ENCODE assay signal across 11 cellular contexts in the genomic region with DNA sequence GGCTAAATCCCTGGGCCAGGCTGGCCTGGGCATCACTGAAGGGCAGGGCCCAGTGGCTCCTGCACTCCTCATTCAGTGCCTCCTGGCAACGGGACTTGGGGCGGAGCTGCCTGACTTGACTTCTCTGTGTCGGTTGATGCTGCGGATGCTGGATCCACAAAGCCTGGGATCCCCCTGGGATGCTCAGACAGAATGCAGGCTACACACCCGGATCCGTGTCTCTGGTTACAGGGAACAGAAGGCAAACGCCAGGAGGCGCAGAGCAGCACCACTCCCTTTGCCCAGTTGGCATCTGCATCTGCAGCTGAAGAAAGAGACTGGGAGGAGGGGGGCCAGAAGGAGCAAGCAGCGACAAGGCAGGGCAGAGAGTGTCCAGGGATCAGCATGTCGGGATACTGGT.
A peak's percentile ranks its signal among the peaks of the same experiment; 100 is the strongest.
DNase-seq lines count a peak whose midpoint lies in the region; ATAC-seq and TF ChIP-seq lines count a peak whose summit lies in the region.
"Had no signal": no experiment of that assay in that cellular context is flagged by ENCODE, and none has a peak within 500 bp of the region (broad histone marks: within the 10 kb centered on the region; RNA-seq: fewer than 3 reads in every experiment).

No MANE protein-coding gene starts in this region.

- TF ChIP-seq CTCF in WTC11 (IDR thresholded peaks at IDR 0.05): no peak

- WGBS in GM23248 (ENCODE audit: low coverage in 1 of 2, low lambda C conversion rate in 2 of 2, missing lambda C conversion rate in 2 of 2), 2 experiments: 4% methylated on average over 10 of the region's 10 CpGs

- peaks cover 29% of the 10 kb centered on the region for H3F3A ChIP-seq in GM23248 (ENCODE audit: insufficient read depth)

- no peaks in the 10 kb centered on the region for H3K27me3 Mint-ChIP-seq in WTC11 (ENCODE audit: low read depth)

- POLR2A ChIA-PET in WTC11 (lab: Charles Lee): no interaction called here

- no peaks in the 10 kb centered on the region for H3K9me2 ChIP-seq in GM23248 (ENCODE audit: insufficient read depth)

- no peaks in the 10 kb centered on the region for H3K36me3 Mint-ChIP-seq in WTC11

- intact Hi-C loops in Right ventricle myocardium superior (cut with DNase I): no loop called here

- H3K4me1 ChIP-seq in GM23248 (ENCODE audit: insufficient read depth): peaks cover 22% of the 10 kb centered on the region
- peaks cover 20% of the 10 kb centered on the region for H3K4me1 ChIP-seq in skeletal muscle satellite cell (ENCODE audit: control insufficient read depth, insufficient read depth, low read length)

- H3K4me2 ChIP-seq in GM23248 (ENCODE audit: unreplicated experiment) (peak overlapping the region; percentile 56), skeletal muscle satellite cell (ENCODE audit: low read length) (peak overlapping the region; percentile 76)

- no peak for ATAC-seq in WTC11
- peak; percentile 5 for ATAC-seq in Right ventricle myocardium superior (ENCODE audit: poor library complexity)
- no peak for ATAC-seq in GM18498 (IDR thresholded peaks at IDR 0.05; ENCODE audit: unreplicated experiment)
- ATAC-seq in HG02571 (IDR thresholded peaks at IDR 0.05; ENCODE audit: unreplicated experiment): no peak

- H3K9me3 ChIP-seq in GM23248 (ENCODE audit: low read depth) (no peaks in the 10 kb centered on the region), skeletal muscle satellite cell (replicated peaks; ENCODE audit: low read length) (no peaks in the 10 kb centered on the region)

- no peak overlapping the region for H3K4me3 ChIP-seq in GM23248
- H3K4me3 ChIP-seq in skeletal muscle satellite cell (ENCODE audit: low read length): peak overlapping the region; percentile 38

- H3K27ac ChIP-seq in GM23248: peak overlapping the region; percentile 90

- no peaks in the 10 kb centered on the region for H3K79me2 ChIP-seq in GM23248 (ENCODE audit: insufficient read depth)

- CTCF ChIA-PET in WTC11 (lab: Charles Lee): interaction anchor here (1.0 to 3.0 kb wide), 14 partner anchors 9 to 317 kb away, joined by 3 to 38 read pairs (median 6); no protein-coding TSS in a partner anchor

- no peaks in the 10 kb centered on the region for H4K20me1 ChIP-seq in GM23248 (ENCODE audit: insufficient read depth)

- H3K36me3 ChIP-seq in GM23248 (ENCODE audit: low read depth) (no peaks in the 10 kb centered on the region), skeletal muscle satellite cell (ENCODE audit: insufficient read depth, low read length) (no peaks in the 10 kb centered on the region)

- H3K4me1 Mint-ChIP-seq in WTC11: peaks cover 36% of the 10 kb centered on the region

- in situ Hi-C loops in GM23248 (cut with MboI): no loop called here

- H3K9me3 Mint-ChIP-seq in WTC11: no peaks in the 10 kb centered on the region

- H3K27ac Mint-ChIP-seq in WTC11: no peak overlapping the region

- H3K27me3 ChIP-seq in GM23248 (replicated peaks; ENCODE audit: insufficient read depth) (no peaks in the 10 kb centered on the region), skeletal muscle satellite cell (ENCODE audit: control insufficient read depth, insufficient read depth, low read length) (peaks cover 12% of the 10 kb centered on the region)

- no peak overlapping the region for H3K4me3 Mint-ChIP-seq in WTC11

- H3K9ac ChIP-seq in GM23248 (peak overlapping the region; percentile 80), skeletal muscle satellite cell (ENCODE audit: low read depth, low read length) (peak overlapping the region; percentile 47)

- peak; percentile 89 for DNase-seq in GM23248
- peak; percentile 9 for DNase-seq in WTC11 (ENCODE audit: low spot score)
- no peak for DNase-seq in Right ventricle myocardium superior
- no peak for DNase-seq in NCI-H774 (lab: John Stamatoyannopoulos, UW)
- no peak for DNase-seq in HuH-7 (ENCODE audit: low spot score)
- DNase-seq: activated effector memory CD4-positive, alpha-beta T cell treated with anti-CD3 and anti-CD28 coated beads, Interleukin-2, amount 50 U/mL, for 16 hours; DMS153; MM.1S had no signal

- H2AFZ ChIP-seq in GM23248: peak overlapping the region; percentile 70

TF ChIP-seq in WTC11, 78 proteins besides CTCF, POLR2A, EP300 and RAD21 (continues in another document):
- TF ChIP-seq, protein P1, sequence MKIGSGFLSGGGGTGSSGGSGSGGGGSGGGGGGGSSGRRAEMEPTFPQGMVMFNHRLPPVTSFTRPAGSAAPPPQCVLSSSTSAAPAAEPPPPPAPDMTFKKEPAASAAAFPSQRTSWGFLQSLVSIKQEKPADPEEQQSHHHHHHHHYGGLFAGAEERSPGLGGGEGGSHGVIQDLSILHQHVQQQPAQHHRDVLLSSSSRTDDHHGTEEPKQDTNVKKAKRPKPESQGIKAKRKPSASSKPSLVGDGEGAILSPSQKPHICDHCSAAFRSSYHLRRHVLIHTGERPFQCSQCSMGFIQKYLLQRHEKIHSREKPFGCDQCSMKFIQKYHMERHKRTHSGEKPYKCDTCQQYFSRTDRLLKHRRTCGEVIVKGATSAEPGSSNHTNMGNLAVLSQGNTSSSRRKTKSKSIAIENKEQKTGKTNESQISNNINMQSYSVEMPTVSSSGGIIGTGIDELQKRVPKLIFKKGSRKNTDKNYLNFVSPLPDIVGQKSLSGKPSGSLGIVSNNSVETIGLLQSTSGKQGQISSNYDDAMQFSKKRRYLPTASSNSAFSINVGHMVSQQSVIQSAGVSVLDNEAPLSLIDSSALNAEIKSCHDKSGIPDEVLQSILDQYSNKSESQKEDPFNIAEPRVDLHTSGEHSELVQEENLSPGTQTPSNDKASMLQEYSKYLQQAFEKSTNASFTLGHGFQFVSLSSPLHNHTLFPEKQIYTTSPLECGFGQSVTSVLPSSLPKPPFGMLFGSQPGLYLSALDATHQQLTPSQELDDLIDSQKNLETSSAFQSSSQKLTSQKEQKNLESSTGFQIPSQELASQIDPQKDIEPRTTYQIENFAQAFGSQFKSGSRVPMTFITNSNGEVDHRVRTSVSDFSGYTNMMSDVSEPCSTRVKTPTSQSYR (CRISPR knock-in tag; IDR thresholded peaks at IDR 0.05): no peak
- TF ChIP-seq MYBL2 (CRISPR knock-in tag; IDR thresholded peaks at IDR 0.05): no peak
- TF ChIP-seq IRF2 (CRISPR knock-in tag; IDR thresholded peaks at IDR 0.05; ENCODE audit: borderline replicate concordance, low read depth): no peak
- TF ChIP-seq, protein P2, sequence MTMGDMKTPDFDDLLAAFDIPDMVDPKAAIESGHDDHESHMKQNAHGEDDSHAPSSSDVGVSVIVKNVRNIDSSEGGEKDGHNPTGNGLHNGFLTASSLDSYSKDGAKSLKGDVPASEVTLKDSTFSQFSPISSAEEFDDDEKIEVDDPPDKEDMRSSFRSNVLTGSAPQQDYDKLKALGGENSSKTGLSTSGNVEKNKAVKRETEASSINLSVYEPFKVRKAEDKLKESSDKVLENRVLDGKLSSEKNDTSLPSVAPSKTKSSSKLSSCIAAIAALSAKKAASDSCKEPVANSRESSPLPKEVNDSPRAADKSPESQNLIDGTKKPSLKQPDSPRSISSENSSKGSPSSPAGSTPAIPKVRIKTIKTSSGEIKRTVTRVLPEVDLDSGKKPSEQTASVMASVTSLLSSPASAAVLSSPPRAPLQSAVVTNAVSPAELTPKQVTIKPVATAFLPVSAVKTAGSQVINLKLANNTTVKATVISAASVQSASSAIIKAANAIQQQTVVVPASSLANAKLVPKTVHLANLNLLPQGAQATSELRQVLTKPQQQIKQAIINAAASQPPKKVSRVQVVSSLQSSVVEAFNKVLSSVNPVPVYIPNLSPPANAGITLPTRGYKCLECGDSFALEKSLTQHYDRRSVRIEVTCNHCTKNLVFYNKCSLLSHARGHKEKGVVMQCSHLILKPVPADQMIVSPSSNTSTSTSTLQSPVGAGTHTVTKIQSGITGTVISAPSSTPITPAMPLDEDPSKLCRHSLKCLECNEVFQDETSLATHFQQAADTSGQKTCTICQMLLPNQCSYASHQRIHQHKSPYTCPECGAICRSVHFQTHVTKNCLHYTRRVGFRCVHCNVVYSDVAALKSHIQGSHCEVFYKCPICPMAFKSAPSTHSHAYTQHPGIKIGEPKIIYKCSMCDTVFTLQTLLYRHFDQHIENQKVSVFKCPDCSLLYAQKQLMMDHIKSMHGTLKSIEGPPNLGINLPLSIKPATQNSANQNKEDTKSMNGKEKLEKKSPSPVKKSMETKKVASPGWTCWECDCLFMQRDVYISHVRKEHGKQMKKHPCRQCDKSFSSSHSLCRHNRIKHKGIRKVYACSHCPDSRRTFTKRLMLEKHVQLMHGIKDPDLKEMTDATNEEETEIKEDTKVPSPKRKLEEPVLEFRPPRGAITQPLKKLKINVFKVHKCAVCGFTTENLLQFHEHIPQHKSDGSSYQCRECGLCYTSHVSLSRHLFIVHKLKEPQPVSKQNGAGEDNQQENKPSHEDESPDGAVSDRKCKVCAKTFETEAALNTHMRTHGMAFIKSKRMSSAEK (CRISPR knock-in tag; IDR thresholded peaks at IDR 0.05; ENCODE audit: borderline replicate concordance): no peak
- TF ChIP-seq RELA (CRISPR knock-in tag; IDR thresholded peaks at IDR 0.05; ENCODE audit: borderline replicate concordance): no peak
- TF ChIP-seq ZNF671 (CRISPR knock-in tag; IDR thresholded peaks at IDR 0.05): no peak
- no peak for TF ChIP-seq ZNF423 (CRISPR knock-in tag; IDR thresholded peaks at IDR 0.05)
- TF ChIP-seq FOXK1 (CRISPR knock-in tag; IDR thresholded peaks at IDR 0.05): no peak
- TF ChIP-seq ZNF396 (CRISPR knock-in tag; IDR thresholded peaks at IDR 0.05; ENCODE audit: borderline replicate concordance): no peak
- TF ChIP-seq, protein P3, sequence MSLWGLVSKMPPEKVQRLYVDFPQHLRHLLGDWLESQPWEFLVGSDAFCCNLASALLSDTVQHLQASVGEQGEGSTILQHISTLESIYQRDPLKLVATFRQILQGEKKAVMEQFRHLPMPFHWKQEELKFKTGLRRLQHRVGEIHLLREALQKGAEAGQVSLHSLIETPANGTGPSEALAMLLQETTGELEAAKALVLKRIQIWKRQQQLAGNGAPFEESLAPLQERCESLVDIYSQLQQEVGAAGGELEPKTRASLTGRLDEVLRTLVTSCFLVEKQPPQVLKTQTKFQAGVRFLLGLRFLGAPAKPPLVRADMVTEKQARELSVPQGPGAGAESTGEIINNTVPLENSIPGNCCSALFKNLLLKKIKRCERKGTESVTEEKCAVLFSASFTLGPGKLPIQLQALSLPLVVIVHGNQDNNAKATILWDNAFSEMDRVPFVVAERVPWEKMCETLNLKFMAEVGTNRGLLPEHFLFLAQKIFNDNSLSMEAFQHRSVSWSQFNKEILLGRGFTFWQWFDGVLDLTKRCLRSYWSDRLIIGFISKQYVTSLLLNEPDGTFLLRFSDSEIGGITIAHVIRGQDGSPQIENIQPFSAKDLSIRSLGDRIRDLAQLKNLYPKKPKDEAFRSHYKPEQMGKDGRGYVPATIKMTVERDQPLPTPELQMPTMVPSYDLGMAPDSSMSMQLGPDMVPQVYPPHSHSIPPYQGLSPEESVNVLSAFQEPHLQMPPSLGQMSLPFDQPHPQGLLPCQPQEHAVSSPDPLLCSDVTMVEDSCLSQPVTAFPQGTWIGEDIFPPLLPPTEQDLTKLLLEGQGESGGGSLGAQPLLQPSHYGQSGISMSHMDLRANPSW (CRISPR knock-in tag; conservative IDR thresholded peaks at IDR 0.05; ENCODE audit: low read depth): no peak
- no peak for TF ChIP-seq PRRX2 (CRISPR knock-in tag; IDR thresholded peaks at IDR 0.05)
- TF ChIP-seq TP53 (CRISPR knock-in tag; IDR thresholded peaks at IDR 0.05): no peak
- TF ChIP-seq ZNF121 (CRISPR knock-in tag; IDR thresholded peaks at IDR 0.05): no peak

Comparison
In these comparisons a context has a peak if more than half of its experiments do, and no peak if none do; other contexts are left out.
1. DNase-seq: peak in GM23248 (single experiment) and WTC11 (single experiment); none in Right ventricle myocardium superior (single experiment), NCI-H774 (single experiment) and HuH-7 (single experiment).